ENCODE assay signal across 31 cellular contexts in the genomic region with DNA sequence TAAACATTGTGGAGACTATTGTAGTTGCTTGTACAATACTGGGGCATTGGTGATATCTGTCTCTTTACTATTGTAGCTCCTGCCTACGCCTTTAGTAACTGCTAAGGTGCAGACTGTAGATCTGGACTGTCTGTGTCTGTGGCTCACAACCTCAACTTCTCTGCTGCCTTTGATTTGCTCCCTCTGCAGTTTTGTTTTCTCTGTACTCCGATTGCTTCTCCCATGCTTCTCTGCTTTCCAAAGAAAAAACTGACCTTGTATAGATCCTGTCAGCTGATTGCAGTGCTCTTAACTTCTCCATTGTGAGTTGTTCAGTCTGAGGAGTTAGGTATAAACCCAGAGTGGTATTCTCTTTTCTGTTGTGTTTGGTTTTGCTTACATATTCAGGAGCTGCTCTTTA. TPM values are rescaled to one million over a fixed set of nuclear protein-coding genes. Genes with fewer than 3 reads are reported as not detected.
DNase-seq lines count a peak whose midpoint lies in the region; ATAC-seq and TF ChIP-seq lines count a peak whose summit lies in the region.
"Had no signal": no experiment of that assay in that cellular context is flagged by ENCODE, and none has a peak within 500 bp of the region (broad histone marks: within the 10 kb centered on the region; RNA-seq: fewer than 3 reads in every experiment).

No MANE protein-coding gene starts in this region.

- no peak for ATAC-seq in HG03378 (IDR thresholded peaks at IDR 0.05; ENCODE audit: unreplicated experiment)
- no peak for ATAC-seq in Right ventricle myocardium inferior
- ATAC-seq: activated T-cell treated with anti-CD3 and anti-CD28 coated beads, Interleukin-2, amount 50 U/mL, for 72 hours; effector memory CD8-positive, alpha-beta T cell; naive thymus-derived CD8-positive, alpha-beta T cell; T-helper 17 cell; upper lobe of right lung had no signal

- H3K9me3 ChIP-seq in HEK293 (ENCODE audit: control insufficient read depth, insufficient read depth, low read depth, low read length) (no peaks in the 10 kb centered on the region), adrenal gland (replicated peaks in 1 of 3) (no peaks in the 10 kb centered on the region), hepatocyte (ENCODE audit: low read depth) (no peaks in the 10 kb centered on the region), osteoblast (ENCODE audit: low read depth, low read length) (no peaks in the 10 kb centered on the region), WERI-Rb-1 (ENCODE audit: severe bottlenecking) (no peaks in the 10 kb centered on the region)
- H3K9me3 ChIP-seq: BLaER1, breast epithelium, colonic mucosa, esophagus muscularis mucosa, left ventricle myocardium inferior, upper lobe of right lung had no signal

- H2BK5ac ChIP-seq in mesendoderm (ENCODE audit: low read length) = no peak overlapping the region

- H3K36me3 ChIP-seq in HEK293 (ENCODE audit: control insufficient read depth in 2 of 2, insufficient read depth in 1 of 2, low read length in 2 of 2) = no peaks in the 10 kb centered on the region
- no peaks in the 10 kb centered on the region for H3K36me3 ChIP-seq in adrenal gland (replicated peaks in 1 of 2)
- H3K36me3 ChIP-seq in hepatocyte (replicated peaks; ENCODE audit: insufficient read depth, low read depth) = no peaks in the 10 kb centered on the region
- H3K36me3 ChIP-seq in osteoblast (ENCODE audit: insufficient read depth, low read length) = no peaks in the 10 kb centered on the region
- no peaks in the 10 kb centered on the region for H3K36me3 ChIP-seq in mesendoderm (ENCODE audit: control insufficient read depth, insufficient read depth, low read length)
- H3K36me3 ChIP-seq in WERI-Rb-1 = no peaks in the 10 kb centered on the region
- H3K36me3 ChIP-seq: BLaER1, breast epithelium, colonic mucosa, esophagus muscularis mucosa, left ventricle myocardium inferior, upper lobe of right lung had no signal

- H3K79me1 ChIP-seq in mesendoderm (ENCODE audit: low read length) = peaks cover 6% of the 10 kb centered on the region

- H4K20me1 ChIP-seq in hepatocyte (ENCODE audit: insufficient read depth, poor library complexity, severe bottlenecking) = peaks cover 16% of the 10 kb centered on the region
- H4K20me1 ChIP-seq in osteoblast (ENCODE audit: insufficient read depth, low read length) = no peaks in the 10 kb centered on the region

- no peak overlapping the region for H2BK120ac ChIP-seq in mesendoderm (ENCODE audit: low read depth, low read length)

- H3K27me3 ChIP-seq in adrenal gland (no peaks in the 10 kb centered on the region), hepatocyte (no peaks in the 10 kb centered on the region), osteoblast (ENCODE audit: insufficient read depth, low read length) (no peaks in the 10 kb centered on the region), mesendoderm (ENCODE audit: insufficient read depth, low read length, poor library complexity) (no peaks in the 10 kb centered on the region), WERI-Rb-1 (ENCODE audit: insufficient read depth, low read depth, severe bottlenecking) (no peaks in the 10 kb centered on the region)
- H3K27me3 ChIP-seq: BLaER1, breast epithelium, colonic mucosa, esophagus muscularis mucosa, upper lobe of right lung had no signal

- intact Hi-C loops in adrenal gland (cut with DNase I) = no loop called here
- intact Hi-C loops in Right ventricle myocardium inferior (cut with DNase I) = no loop called here

- no peak overlapping the region for H3K23ac ChIP-seq in mesendoderm (ENCODE audit: low read length)

- CTCF ChIA-PET in HEK293 (lab: Yijun Ruan, JAX) = no interaction called here

- H3K4me1 ChIP-seq in HEK293 (ENCODE audit: control insufficient read depth, insufficient read depth, low read length) = peaks cover 13% of the 10 kb centered on the region; the same call in 1 of the 2 replicates
- H3K4me1 ChIP-seq in adrenal gland (replicated peaks in 1 of 2) = peaks cover 0 to 9% of the 10 kb centered on the region in 2 donors
- H3K4me1 ChIP-seq in hepatocyte (ENCODE audit: insufficient read depth) = no peaks in the 10 kb centered on the region
- no peaks in the 10 kb centered on the region for H3K4me1 ChIP-seq in osteoblast (ENCODE audit: insufficient read depth, low read length)
- no peaks in the 10 kb centered on the region for H3K4me1 ChIP-seq in mesendoderm (ENCODE audit: control insufficient read depth, low read depth, low read length)
- H3K4me1 ChIP-seq: BLaER1, breast epithelium had no signal

- H3K79me2 ChIP-seq in hepatocyte = peaks cover 92% of the 10 kb centered on the region
- peaks cover 32% of the 10 kb centered on the region for H3K79me2 ChIP-seq in osteoblast (ENCODE audit: insufficient read depth, low read length)
- no peaks in the 10 kb centered on the region for H3K79me2 ChIP-seq in mesendoderm (ENCODE audit: control insufficient read depth, insufficient read depth, low read length)

- no peak overlapping the region for H4K5ac ChIP-seq in mesendoderm (ENCODE audit: low read length)

- H4K8ac ChIP-seq in mesendoderm (ENCODE audit: low read depth, low read length) = no peak overlapping the region

- H3K4me3 ChIP-seq in HEK293 (ENCODE audit: low read depth, low read length) = no peak overlapping the region
- peak overlapping the region in 1 of 4 donors; percentile 18 for H3K4me3 ChIP-seq in adrenal gland
- no peak overlapping the region for H3K4me3 ChIP-seq in hepatocyte
- no peak overlapping the region for H3K4me3 ChIP-seq in osteoblast (ENCODE audit: insufficient read depth, low read length)
- H3K4me3 ChIP-seq in mesendoderm (ENCODE audit: low read length) = no peak overlapping the region
- H3K4me3 ChIP-seq in WERI-Rb-1 (ENCODE audit: low read depth, low read length) = no peak overlapping the region
- H3K4me3 ChIP-seq: BLaER1, breast epithelium, colonic mucosa, esophagus muscularis mucosa, left ventricle myocardium inferior, SK-N-MC, smooth muscle cell, upper lobe of right lung had no signal

- no peak overlapping the region for H3K9ac ChIP-seq in mesendoderm (ENCODE audit: low read length)
- H3K9ac ChIP-seq: BLaER1, KMS-11 had no signal

- H2BK15ac ChIP-seq in mesendoderm (replicated peaks; ENCODE audit: low read depth) = no peak overlapping the region

- POLR2A ChIA-PET in HEK293 (lab: Yijun Ruan, JAX) = interaction anchor here (0.7 kb wide), 2 partner anchors 15 kb away, joined by 3 to 11 read pairs; a partner anchor contains a TSS

- no peak overlapping the region for H3K56ac ChIP-seq in mesendoderm (ENCODE audit: low read length)

- no peak overlapping the region for H3K4ac ChIP-seq in mesendoderm (ENCODE audit: low read depth, low read length)

- H2AK5ac ChIP-seq in mesendoderm (ENCODE audit: low read length) = no peak overlapping the region

- DNase-seq in adrenal gland (peak in 3 of 7 donors; percentile 19 to 46 (median 36)), hepatocyte (ENCODE audit: low spot score) (peak; percentile 26), osteoblast (ENCODE audit: insufficient read length, low spot score, missing footprints) (no peak), mesendoderm (no peak), WERI-Rb-1 (no peak), Right ventricle myocardium inferior (ENCODE audit: missing footprints) (no peak)
- DNase-seq: activated CD4-positive, alpha-beta T cell treated with anti-CD3 and anti-CD28 coated beads, Interleukin-2, amount 10 ng/mL, durations not matched to agents 7 days and 5 days; activated naive CD4-positive, alpha-beta T cell; activated T-cell treated with anti-CD3 and anti-CD28 coated beads, Interleukin-2, amount 50 U/mL, for 72 hours; colonic mucosa; effector memory CD8-positive, alpha-beta T cell; H9; left ventricle myocardium inferior; MM.1S; naive thymus-derived CD8-positive, alpha-beta T cell; NCI-H1436; NCI-H2107; NCI-H446; NCI-H82; RPMI8226; stimulated activated CD4-positive, alpha-beta T cell treated with anti-CD3 and anti-CD28 coated beads, Interleukin-4, amount 100 ng/mL, for 1 hour; T-helper 17 cell; upper lobe of right lung had no signal

- 26 to 41% (median 33%) methylated on average over 2 of the region's 2 CpGs for WGBS in adrenal gland, 4 donors
- 55% methylated on average over 2 of the region's 2 CpGs for WGBS in hepatocyte (ENCODE audit: low lambda C conversion rate, missing lambda C conversion rate)
- WGBS in mesendoderm (ENCODE audit: extremely low coverage, insufficient coverage, low lambda C conversion rate) = no CpG with 5 or more reads among the region's 2 CpGs

- no peaks in the 10 kb centered on the region for H3K9me2 ChIP-seq in hepatocyte (replicated peaks; ENCODE audit: insufficient read depth)

- no peak for TF ChIP-seq CTCF in HEK293 (tag by site-specific recombination; IDR thresholded peaks at IDR 0.05)
- no peak for TF ChIP-seq CTCF in adrenal gland (IDR thresholded peaks at IDR 0.05)
- TF ChIP-seq CTCF in hepatocyte (IDR thresholded peaks at IDR 0.05; ENCODE audit: poor library complexity) = no peak
- TF ChIP-seq CTCF in osteoblast (IDR thresholded peaks at IDR 0.05; ENCODE audit: extremely low read depth, low read depth, low read length) = no peak
- TF ChIP-seq CTCF in WERI-Rb-1 (IDR thresholded peaks at IDR 0.05; ENCODE audit: low read depth, low read length) = no peak

- no peak overlapping the region for H3K18ac ChIP-seq in mesendoderm (ENCODE audit: low read length)

- H3K4me2 ChIP-seq in hepatocyte (peak overlapping the region; percentile 53), osteoblast (ENCODE audit: insufficient read depth, low read length) (no peak overlapping the region), mesendoderm (ENCODE audit: low read length) (no peak overlapping the region)
- H3K4me2 ChIP-seq: BLaER1, KMS-11, smooth muscle cell had no signal

- no peak overlapping the region for H3K27ac ChIP-seq in HEK293 (ENCODE audit: extremely low read depth, low read depth, low read length)
- H3K27ac ChIP-seq in adrenal gland = peak overlapping the region; percentile 6 to 68 (median 61)
- H3K27ac ChIP-seq in hepatocyte = peak overlapping the region; percentile 19
- no peak overlapping the region for H3K27ac ChIP-seq in osteoblast (ENCODE audit: low read depth, low read length)
- no peak overlapping the region for H3K27ac ChIP-seq in mesendoderm (ENCODE audit: low read depth, low read length)
- H3K27ac ChIP-seq in WERI-Rb-1 = no peak overlapping the region
- H3K27ac ChIP-seq: BLaER1, breast epithelium, colonic mucosa, esophagus muscularis mucosa, KMS-11, left ventricle myocardium inferior, SK-N-MC, upper lobe of right lung had no signal

- TF ChIP-seq POLR2A in adrenal gland (IDR thresholded peaks at IDR 0.05) = peak in 1 of 2 donors; percentile 73

- H2AFZ ChIP-seq in hepatocyte (no peak overlapping the region), osteoblast (ENCODE audit: low read length) (peak overlapping the region; percentile 25)

TF ChIP-seq in HEK293, 187 proteins besides CTCF, POLR2A, EP300 and RAD21 (continues in another document):
- peak; percentile 23; the same call in 1 of the 2 replicates for TF ChIP-seq ZBTB17 (tag by site-specific recombination; IDR thresholded peaks at IDR 0.05)

RNA-seq across cellular contexts. Expression of a gene that starts 15.3 kb away (rescaled TPM):
- total RNA-seq in adrenal gland (10 to 100 TPM; 10.1 to 17.6 (median 14.1) TPM), hepatocyte (22.4 and 28.4 TPM in 2 replicates), osteoblast (7.2 and 8.3 TPM in 2 replicates), Right ventricle myocardium inferior (4.6 TPM)
- polyA plus RNA-seq in adrenal gland (1 to 10 TPM; 3.3 to 5.4 (median 3.9) TPM), hepatocyte (11.5 and 15.9 TPM in 2 replicates)
- 4.2 TPM for polyA plus RNA-seq in mesendoderm (2013, experiment 1 of 2)
- polyA plus RNA-seq in mesendoderm (2013, experiment 2 of 2) = 4.6 TPM

Comparison
In these comparisons a context has a peak if more than half of its experiments do, and no peak if none do; other contexts are left out.
1. H3K27ac ChIP-seq: peak in adrenal gland (5 of 5) and hepatocyte (single experiment); none in HEK293 (single experiment), osteoblast (single experiment), mesendoderm (single experiment) and WERI-Rb-1 (single experiment).